In genomic region chr19:30666301-30666803, GRCh38 we compare ENCODE assay signal across 9 cellular contexts.
DNase-seq lines count a peak whose midpoint lies in the region; ATAC-seq and TF ChIP-seq lines count a peak whose summit lies in the region.
"Had no signal": no experiment of that assay in that cellular context is flagged by ENCODE, and none has a peak within 500 bp of the region (broad histone marks: within the 10 kb centered on the region; RNA-seq: fewer than 3 reads in every experiment).

No MANE protein-coding gene starts in this region.

- no peaks in the 10 kb centered on the region for H3K36me3 ChIP-seq in SU-DHL-6 (ENCODE audit: low read length)

- ATAC-seq in HG02798 (IDR thresholded peaks at IDR 0.05; ENCODE audit: poor library complexity, unreplicated experiment) = peak; percentile 43
- ATAC-seq in HG03045 (IDR thresholded peaks at IDR 0.05; ENCODE audit: unreplicated experiment) = no peak
- no peak for ATAC-seq in GM21786 (IDR thresholded peaks at IDR 0.05; ENCODE audit: unreplicated experiment)

- H3K9me2 ChIP-seq in SU-DHL-6 (replicated peaks; ENCODE audit: insufficient read depth, low read length) = no peaks in the 10 kb centered on the region

- no peak overlapping the region for H3K4me3 ChIP-seq in SU-DHL-6 (ENCODE audit: insufficient read depth, low read length, poor library complexity, severe bottlenecking)
- H3K4me3 ChIP-seq: skin epidermis had no signal

- H3K4me2 ChIP-seq in SU-DHL-6 (ENCODE audit: low read depth, low read length, poor library complexity, severe bottlenecking) = no peak overlapping the region

- no peak overlapping the region for H3K27ac ChIP-seq in SU-DHL-6 (ENCODE audit: low read depth, low read length)
- H3K27ac ChIP-seq: skin epidermis had no signal

- H4K20me1 ChIP-seq in SU-DHL-6 (ENCODE audit: low read depth, low read length) = no peaks in the 10 kb centered on the region

- no peak overlapping the region for H2AFZ ChIP-seq in SU-DHL-6 (ENCODE audit: low read depth, low read length, severe bottlenecking)

- no peaks in the 10 kb centered on the region for H3F3A ChIP-seq in SU-DHL-6 (ENCODE audit: insufficient read depth)

- TF ChIP-seq CTCF in SU-DHL-6 (IDR thresholded peaks at IDR 0.05; ENCODE audit: insufficient read depth, low read length, poor library complexity, severe bottlenecking) = peak; percentile 97

- H3K79me2 ChIP-seq in SU-DHL-6 (ENCODE audit: insufficient read depth, low read length) = no peaks in the 10 kb centered on the region

- H3K27me3 ChIP-seq in SU-DHL-6 (ENCODE audit: low read length) = no peaks in the 10 kb centered on the region

- DNase-seq in D341Med (ENCODE audit: low spot score) (peak; percentile 76), astrocyte of the hippocampus (ENCODE audit: low read depth, low spot score) (peak; percentile 58), kidney glomerular epithelial cell (lab: John Stamatoyannopoulos, UW) (peak; percentile 18)
- DNase-seq in stimulated activated CD4-positive, alpha-beta T cell treated with anti-CD3 and anti-CD28 coated beads, TNF-alpha, amount 100 ng/mL, for 24 hours (ENCODE audit: low read depth in 3 of 3) = peak in 2 of 3 experiments; percentile 19 to 30

- H3K9me3 ChIP-seq in SU-DHL-6 (ENCODE audit: insufficient read depth, low read length) = no peaks in the 10 kb centered on the region

- H3K9ac ChIP-seq in SU-DHL-6 (ENCODE audit: low read length) = no peak overlapping the region

Comparison
In these comparisons a context has a peak if more than half of its experiments do, and no peak if none do; other contexts are left out.
1. DNase-seq: peak in every context shown above with its lines; median percentile 76 in D341Med; 58 in astrocyte of the hippocampus; 24 in stimulated activated CD4-positive, alpha-beta T cell treated with anti-CD3 and anti-CD28 coated beads, TNF-alpha, amount 100 ng/mL, for 24 hours; 18 in kidney glomerular epithelial cell.